Comparison of ENCODE assay signal across 13 cellular contexts in the genomic region with DNA sequence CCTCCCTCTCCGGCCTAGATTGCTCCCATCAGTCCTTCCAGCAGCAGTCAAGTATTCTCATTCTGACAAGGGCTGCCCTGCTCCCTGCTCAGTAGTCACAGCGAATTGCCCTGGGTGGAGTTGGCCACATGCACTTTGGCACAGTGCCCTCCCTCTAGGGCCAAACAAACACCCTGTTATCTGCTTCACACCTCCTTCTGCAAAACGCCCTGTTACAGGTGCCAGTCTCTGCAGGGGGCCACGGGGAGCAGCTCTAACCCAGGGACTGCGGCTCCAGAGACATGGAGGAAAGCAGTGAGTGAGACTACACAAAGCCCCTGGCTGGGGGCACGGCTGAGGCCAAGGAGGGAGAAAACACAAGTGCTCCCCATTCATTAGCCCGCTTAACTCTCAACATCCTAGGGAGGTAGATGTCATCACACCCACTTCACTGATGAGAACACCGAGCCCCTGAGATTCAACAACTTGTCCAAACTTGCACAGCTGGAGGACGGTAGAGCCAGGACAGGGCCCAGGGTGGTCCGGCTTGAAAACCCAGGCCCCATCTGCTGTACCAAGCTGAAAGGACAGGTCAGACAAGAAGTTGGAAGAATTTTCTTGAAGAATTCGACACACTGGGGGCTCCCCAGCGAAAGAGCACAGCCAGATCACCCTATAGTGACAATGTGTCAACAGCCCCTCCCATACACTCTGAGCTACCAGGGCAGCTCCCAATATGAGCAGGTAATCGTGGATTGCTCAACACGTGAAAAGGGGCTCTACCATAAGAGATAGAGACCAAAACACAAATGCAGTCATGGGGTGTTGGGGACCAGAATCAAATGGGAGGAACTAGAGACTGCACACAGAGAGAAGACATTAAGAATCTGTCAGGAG. TPM values are rescaled to one million over a fixed set of nuclear protein-coding genes. Genes with fewer than 3 reads are reported as not detected.
DNase-seq lines count a peak whose midpoint lies in the region; ATAC-seq, FAIRE-seq and TF ChIP-seq lines count a peak whose summit lies in the region.
"Had no signal": no experiment of that assay in that cellular context is flagged by ENCODE, and none has a peak within 500 bp of the region (broad histone marks: within the 10 kb centered on the region; RNA-seq: fewer than 3 reads in every experiment).

No MANE protein-coding gene starts in this region.

- FAIRE-seq in HTR-8/SVneo (lab: Jason Lieb, UNC), result no peak

- CTCF ChIA-PET in HEK293 (lab: Yijun Ruan, JAX), result interaction anchor here (0.6 to 0.7 kb wide), 2 partner anchors 11 to 197 kb away, joined by 3 read pairs; no protein-coding TSS in a partner anchor

- ATAC-seq in Right ventricle myocardium superior (ENCODE audit: poor library complexity) (peak; percentile 90), HG02970 (IDR thresholded peaks at IDR 0.05; ENCODE audit: low FRiP score, unreplicated experiment) (no peak)

- no peaks in the 10 kb centered on the region for H3K9me3 ChIP-seq in HEK293 (ENCODE audit: control insufficient read depth, insufficient read depth, low read depth, low read length)
- no peaks in the 10 kb centered on the region for H3K9me3 ChIP-seq in osteoblast (ENCODE audit: low read depth, low read length)
- H3K9me3 ChIP-seq: SJCRH30 had no signal

- H3K4me3 ChIP-seq in HEK293 (ENCODE audit: low read depth, low read length), result no peak overlapping the region
- no peak overlapping the region for H3K4me3 ChIP-seq in osteoblast (ENCODE audit: insufficient read depth, low read length)
- H3K4me3 ChIP-seq: SJCRH30 had no signal

- no peaks in the 10 kb centered on the region for H3K79me2 ChIP-seq in osteoblast (ENCODE audit: insufficient read depth, low read length)

- H3K27ac ChIP-seq in HEK293 (ENCODE audit: extremely low read depth, low read depth, low read length) (no peak overlapping the region), osteoblast (ENCODE audit: low read depth, low read length) (no peak overlapping the region)
- H3K27ac ChIP-seq: C4-2B, SJCRH30 had no signal

- no peaks in the 10 kb centered on the region for H4K20me1 ChIP-seq in osteoblast (ENCODE audit: insufficient read depth, low read length)

- intact Hi-C loops in Right ventricle myocardium superior (cut with DNase I), result no loop called here

- H2AFZ ChIP-seq in osteoblast (ENCODE audit: low read length), result no peak overlapping the region

- DNase-seq in NCI-H2029 treated with DMSO at 0.1 percent for 48 hours (lab: John Stamatoyannopoulos, UW), result peak; percentile 62
- DNase-seq in Right ventricle myocardium superior, result no peak
- peak; percentile 74 for DNase-seq in osteoblast (ENCODE audit: insufficient read length, low spot score, missing footprints)
- no peak for DNase-seq in HTR-8/SVneo (ENCODE audit: insufficient read length, low spot score)
- no peak for DNase-seq in anterior cingulate cortex (lab: John Stamatoyannopoulos, UW)
- DNase-seq: activated CD4-positive, alpha-beta T cell treated with anti-CD3 and anti-CD28 coated beads for 48 hours; EL; NCI-H187; SJCRH30 had no signal

- POLR2A ChIA-PET in HEK293 (lab: Yijun Ruan, JAX), result no interaction called here

- H3K36me3 ChIP-seq in HEK293 (ENCODE audit: control insufficient read depth in 2 of 2, insufficient read depth in 1 of 2, low read length in 2 of 2) (no peaks in the 10 kb centered on the region), osteoblast (ENCODE audit: insufficient read depth, low read length) (no peaks in the 10 kb centered on the region)
- H3K36me3 ChIP-seq: SJCRH30 had no signal

- no peak overlapping the region for H3K4me2 ChIP-seq in osteoblast (ENCODE audit: insufficient read depth, low read length)

- H3K4me1 ChIP-seq in HEK293 (ENCODE audit: control insufficient read depth, insufficient read depth, low read length), result no peaks in the 10 kb centered on the region
- no peaks in the 10 kb centered on the region for H3K4me1 ChIP-seq in osteoblast (ENCODE audit: insufficient read depth, low read length)
- H3K4me1 ChIP-seq: SJCRH30 had no signal

- H3K27me3 ChIP-seq in osteoblast (ENCODE audit: insufficient read depth, low read length), result no peaks in the 10 kb centered on the region
- H3K27me3 ChIP-seq: SJCRH30 had no signal

- TF ChIP-seq CTCF in HEK293 (tag by site-specific recombination; IDR thresholded peaks at IDR 0.05), result no peak
- TF ChIP-seq CTCF in osteoblast (IDR thresholded peaks at IDR 0.05; ENCODE audit: extremely low read depth, low read depth, low read length), result no peak

TF ChIP-seq in HEK293, 187 proteins besides CTCF, POLR2A, EP300 and RAD21 (continues in another document):
- TF ChIP-seq ZBTB8A (tag by site-specific recombination; IDR thresholded peaks at IDR 0.05) (0 out of 2 replicates have a peak, but pooled peaks have one; percentile 31), KLF1 (tag by site-specific recombination; IDR thresholded peaks at IDR 0.05) (peak; percentile 92), ZNF768 (tag by site-specific recombination; IDR thresholded peaks at IDR 0.05) (no peak), ZIC2 (tag by site-specific recombination; IDR thresholded peaks at IDR 0.05) (peak; percentile 22; the same call in 1 of the 2 replicates), ZNF433 (tag by site-specific recombination; IDR thresholded peaks at IDR 0.05; ENCODE audit: low read depth) (no peak), GLIS1 (tag by site-specific recombination; IDR thresholded peaks at IDR 0.05) (peak; percentile 42)
- TF ChIP-seq, protein P1, sequence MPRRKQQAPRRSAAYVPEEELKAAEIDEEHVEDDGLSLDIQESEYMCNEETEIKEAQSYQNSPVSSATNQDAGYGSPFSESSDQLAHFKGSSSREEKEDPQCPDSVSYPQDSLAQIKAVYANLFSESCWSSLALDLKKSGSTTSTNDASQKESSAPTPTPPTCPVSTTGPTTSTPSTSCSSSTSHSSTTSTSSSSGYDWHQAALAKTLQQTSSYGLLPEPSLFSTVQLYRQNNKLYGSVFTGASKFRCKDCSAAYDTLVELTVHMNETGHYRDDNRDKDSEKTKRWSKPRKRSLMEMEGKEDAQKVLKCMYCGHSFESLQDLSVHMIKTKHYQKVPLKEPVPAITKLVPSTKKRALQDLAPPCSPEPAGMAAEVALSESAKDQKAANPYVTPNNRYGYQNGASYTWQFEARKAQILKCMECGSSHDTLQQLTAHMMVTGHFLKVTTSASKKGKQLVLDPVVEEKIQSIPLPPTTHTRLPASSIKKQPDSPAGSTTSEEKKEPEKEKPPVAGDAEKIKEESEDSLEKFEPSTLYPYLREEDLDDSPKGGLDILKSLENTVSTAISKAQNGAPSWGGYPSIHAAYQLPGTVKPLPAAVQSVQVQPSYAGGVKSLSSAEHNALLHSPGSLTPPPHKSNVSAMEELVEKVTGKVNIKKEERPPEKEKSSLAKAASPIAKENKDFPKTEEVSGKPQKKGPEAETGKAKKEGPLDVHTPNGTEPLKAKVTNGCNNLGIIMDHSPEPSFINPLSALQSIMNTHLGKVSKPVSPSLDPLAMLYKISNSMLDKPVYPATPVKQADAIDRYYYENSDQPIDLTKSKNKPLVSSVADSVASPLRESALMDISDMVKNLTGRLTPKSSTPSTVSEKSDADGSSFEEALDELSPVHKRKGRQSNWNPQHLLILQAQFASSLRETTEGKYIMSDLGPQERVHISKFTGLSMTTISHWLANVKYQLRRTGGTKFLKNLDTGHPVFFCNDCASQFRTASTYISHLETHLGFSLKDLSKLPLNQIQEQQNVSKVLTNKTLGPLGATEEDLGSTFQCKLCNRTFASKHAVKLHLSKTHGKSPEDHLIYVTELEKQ (tag by site-specific recombination; IDR thresholded peaks at IDR 0.05; ENCODE audit: borderline replicate concordance), result no peak
- TF ChIP-seq, protein P2, sequence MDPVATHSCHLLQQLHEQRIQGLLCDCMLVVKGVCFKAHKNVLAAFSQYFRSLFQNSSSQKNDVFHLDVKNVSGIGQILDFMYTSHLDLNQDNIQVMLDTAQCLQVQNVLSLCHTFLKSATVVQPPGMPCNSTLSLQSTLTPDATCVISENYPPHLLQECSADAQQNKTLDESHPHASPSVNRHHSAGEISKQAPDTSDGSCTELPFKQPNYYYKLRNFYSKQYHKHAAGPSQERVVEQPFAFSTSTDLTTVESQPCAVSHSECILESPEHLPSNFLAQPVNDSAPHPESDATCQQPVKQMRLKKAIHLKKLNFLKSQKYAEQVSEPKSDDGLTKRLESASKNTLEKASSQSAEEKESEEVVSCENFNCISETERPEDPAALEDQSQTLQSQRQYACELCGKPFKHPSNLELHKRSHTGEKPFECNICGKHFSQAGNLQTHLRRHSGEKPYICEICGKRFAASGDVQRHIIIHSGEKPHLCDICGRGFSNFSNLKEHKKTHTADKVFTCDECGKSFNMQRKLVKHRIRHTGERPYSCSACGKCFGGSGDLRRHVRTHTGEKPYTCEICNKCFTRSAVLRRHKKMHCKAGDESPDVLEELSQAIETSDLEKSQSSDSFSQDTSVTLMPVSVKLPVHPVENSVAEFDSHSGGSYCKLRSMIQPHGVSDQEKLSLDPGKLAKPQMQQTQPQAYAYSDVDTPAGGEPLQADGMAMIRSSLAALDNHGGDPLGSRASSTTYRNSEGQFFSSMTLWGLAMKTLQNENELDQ (tag by site-specific recombination; IDR thresholded peaks at IDR 0.05; ENCODE audit: low read depth), result no peak
- TF ChIP-seq, protein P3, sequence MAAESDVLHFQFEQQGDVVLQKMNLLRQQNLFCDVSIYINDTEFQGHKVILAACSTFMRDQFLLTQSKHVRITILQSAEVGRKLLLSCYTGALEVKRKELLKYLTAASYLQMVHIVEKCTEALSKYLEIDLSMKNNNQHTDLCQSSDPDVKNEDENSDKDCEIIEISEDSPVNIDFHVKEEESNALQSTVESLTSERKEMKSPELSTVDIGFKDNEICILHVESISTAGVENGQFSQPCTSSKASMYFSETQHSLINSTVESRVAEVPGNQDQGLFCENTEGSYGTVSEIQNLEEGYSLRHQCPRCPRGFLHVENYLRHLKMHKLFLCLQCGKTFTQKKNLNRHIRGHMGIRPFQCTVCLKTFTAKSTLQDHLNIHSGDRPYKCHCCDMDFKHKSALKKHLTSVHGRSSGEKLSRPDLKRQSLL (tag by site-specific recombination; IDR thresholded peaks at IDR 0.05), result 0 out of 2 replicates have a peak, but pooled peaks have one; percentile 43

RNA-seq across cellular contexts. Expression of a gene that starts 8.7 kb away (rescaled TPM):
- total RNA-seq in Right ventricle myocardium superior, result 0.19 TPM
- under 0.01 TPM in 1 of 2 replicates, not detected in the other for total RNA-seq in osteoblast
- total RNA-seq: fibroblast of villous mesenchyme had no signal

Comparison
In these comparisons a context has a peak if more than half of its experiments do, and no peak if none do; other contexts are left out.
1. DNase-seq: peak in NCI-H2029 treated with DMSO at 0.1 percent for 48 hours (single experiment) and osteoblast (single experiment); none in Right ventricle myocardium superior (single experiment), HTR-8/SVneo (single experiment) and anterior cingulate cortex (0 of 58).